ENCODE assay signal across 1 cellular context in the genomic region with DNA sequence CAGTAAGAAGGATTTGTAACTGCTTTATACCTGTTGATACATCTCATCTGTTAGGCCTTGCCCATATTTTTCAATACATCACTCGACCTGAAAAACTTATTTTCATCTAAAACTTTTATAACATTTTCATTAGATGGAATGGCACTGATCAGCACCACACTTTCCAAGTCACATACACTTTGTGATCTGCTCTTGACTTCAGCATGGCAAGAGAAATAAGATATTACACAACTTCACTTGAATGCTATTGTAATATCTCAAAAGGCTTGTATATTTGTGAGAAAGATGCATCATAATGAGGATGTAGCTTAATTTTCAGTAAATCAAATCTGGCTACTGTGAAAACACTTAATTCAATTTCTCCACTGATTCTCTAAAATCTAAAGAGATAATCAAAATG.
TF ChIP-seq lines count a peak whose summit lies in the region.

No MANE protein-coding gene starts in this region.

TF ChIP-seq in SK-N-SH treated with all-trans-retinoic acid at 6 μM for 48 hours, 23 proteins besides CTCF, POLR2A, EP300 and RAD21 (continued from another document):
- TF ChIP-seq, protein P1, sequence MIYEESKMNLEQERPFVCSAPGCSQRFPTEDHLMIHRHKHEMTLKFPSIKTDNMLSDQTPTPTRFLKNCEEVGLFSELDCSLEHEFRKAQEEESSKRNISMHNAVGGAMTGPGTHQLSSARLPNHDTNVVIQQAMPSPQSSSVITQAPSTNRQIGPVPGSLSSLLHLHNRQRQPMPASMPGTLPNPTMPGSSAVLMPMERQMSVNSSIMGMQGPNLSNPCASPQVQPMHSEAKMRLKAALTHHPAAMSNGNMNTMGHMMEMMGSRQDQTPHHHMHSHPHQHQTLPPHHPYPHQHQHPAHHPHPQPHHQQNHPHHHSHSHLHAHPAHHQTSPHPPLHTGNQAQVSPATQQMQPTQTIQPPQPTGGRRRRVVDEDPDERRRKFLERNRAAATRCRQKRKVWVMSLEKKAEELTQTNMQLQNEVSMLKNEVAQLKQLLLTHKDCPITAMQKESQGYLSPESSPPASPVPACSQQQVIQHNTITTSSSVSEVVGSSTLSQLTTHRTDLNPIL (CRISPR knock-in tag; IDR thresholded peaks at IDR 0.05; ENCODE audit: low read depth): no peak
- TF ChIP-seq ARNTL (CRISPR knock-in tag; IDR thresholded peaks at IDR 0.05; ENCODE audit: borderline replicate concordance, low read depth): no peak
- TF ChIP-seq, protein P2, sequence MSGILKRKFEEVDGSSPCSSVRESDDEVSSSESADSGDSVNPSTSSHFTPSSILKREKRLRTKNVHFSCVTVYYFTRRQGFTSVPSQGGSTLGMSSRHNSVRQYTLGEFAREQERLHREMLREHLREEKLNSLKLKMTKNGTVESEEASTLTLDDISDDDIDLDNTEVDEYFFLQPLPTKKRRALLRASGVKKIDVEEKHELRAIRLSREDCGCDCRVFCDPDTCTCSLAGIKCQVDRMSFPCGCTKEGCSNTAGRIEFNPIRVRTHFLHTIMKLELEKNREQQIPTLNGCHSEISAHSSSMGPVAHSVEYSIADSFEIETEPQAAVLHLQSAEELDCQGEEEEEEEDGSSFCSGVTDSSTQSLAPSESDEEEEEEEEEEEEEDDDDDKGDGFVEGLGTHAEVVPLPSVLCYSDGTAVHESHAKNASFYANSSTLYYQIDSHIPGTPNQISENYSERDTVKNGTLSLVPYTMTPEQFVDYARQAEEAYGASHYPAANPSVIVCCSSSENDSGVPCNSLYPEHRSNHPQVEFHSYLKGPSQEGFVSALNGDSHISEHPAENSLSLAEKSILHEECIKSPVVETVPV (CRISPR knock-in tag; IDR thresholded peaks at IDR 0.05): no peak
- no peak for TF ChIP-seq ZFP3 (CRISPR knock-in tag; IDR thresholded peaks at IDR 0.05)
- no peak for TF ChIP-seq ZNF565 (CRISPR knock-in tag; conservative IDR thresholded peaks at IDR 0.05; ENCODE audit: low read depth)
- no peak for TF ChIP-seq PPARA (CRISPR knock-in tag; IDR thresholded peaks at IDR 0.05; ENCODE audit: borderline replicate concordance)
